Comparison of ENCODE assay signal across 8 cellular contexts in genomic region chr17:7022791-7023571, GRCh38. TPM values are rescaled to one million over a fixed set of nuclear protein-coding genes. Genes with fewer than 3 reads are reported as not detected.
A peak's percentile ranks its signal among the peaks of the same experiment; 100 is the strongest.
DNase-seq lines count a peak whose midpoint lies in the region; ATAC-seq and TF ChIP-seq lines count a peak whose summit lies in the region.

Gene BCL6B, plus strand, starts transcription at chr17:7023050. Its CDS starts 622 bp downstream, at chr17:7023672.

- peak within 1 kb of the TSS; percentile 59 to 72 (median 72) for H3K27ac ChIP-seq in right lobe of liver
- peak within 1 kb of the TSS; percentile 56 to 69 (median 66) for H3K27ac ChIP-seq in transverse colon

- H3K4me1 ChIP-seq in right lobe of liver: peaks cover 0 to 10% (median 0%) of the 10 kb centered on the region in 4 donors
- peaks cover 11 to 31% (median 26%) of the 10 kb centered on the region in 4 donors for H3K4me1 ChIP-seq in transverse colon

- H3K9me3 ChIP-seq in right lobe of liver (no peaks in the 10 kb centered on the region), transverse colon (no peaks in the 10 kb centered on the region)

- H3K4me3 ChIP-seq in right lobe of liver: peak within 1 kb of the TSS; percentile 27 to 38 (median 36)
- peak within 1 kb of the TSS in 3 of 4 donors; percentile 1 to 31 (median 21) for H3K4me3 ChIP-seq in transverse colon

- H3K4me3 Mint-ChIP-seq in activated CD4-positive, alpha-beta T cell treated with anti-CD3 and anti-CD28 coated beads for 36 hours: peak within 1 kb of the TSS; percentile 44
- H3K4me3 Mint-ChIP-seq in chondrocyte (ENCODE audit: unreplicated experiment): peak within 1 kb of the TSS; percentile 44

- H3K27ac Mint-ChIP-seq in activated CD4-positive, alpha-beta T cell treated with anti-CD3 and anti-CD28 coated beads for 36 hours: peak within 1 kb of the TSS; percentile 55
- H3K27ac Mint-ChIP-seq in chondrocyte (ENCODE audit: unreplicated experiment): no peak within 1 kb of the TSS

- POLR2A ChIA-PET in activated CD4-positive, alpha-beta T cell treated with anti-CD3 and anti-CD28 coated beads for 36 hours (lab: Charles Lee): interaction anchor here (1.6 kb wide), 1 partner anchor 13 kb away, joined by 4 read pairs; the partner anchor contains the start of gene SLC16A13

- no peaks in the 10 kb centered on the region for H3K27me3 ChIP-seq in right lobe of liver
- peaks cover 12% of the 10 kb centered on the region for H3K27me3 ChIP-seq in transverse colon

- TF ChIP-seq EP300 in transverse colon (IDR thresholded peaks at IDR 0.05; ENCODE audit: low read depth): no peak

- H3K36me3 ChIP-seq in right lobe of liver: no peaks in the 10 kb centered on the region
- H3K36me3 ChIP-seq in transverse colon: no peaks in the 10 kb centered on the region

- in situ Hi-C loops in transverse colon (cut with MboI; ENCODE audit: low pct_ligation_motif_present in 1 of 4, low pct_unique_long_range_greater_than_20kb in 1 of 4, low sequenced_read_pairs in 3 of 4): loop anchor here in 2 of 4 donors (25.0 kb wide), 2 partner anchors 361 to 386 kb away; partner anchors contain the start of genes C17orf100 (in 1 of the 2), KIAA0753 (in 1 of the 2), MED31 (in 1 of the 2) and TXNDC17 (in 1 of the 2)

- intact Hi-C loops in activated CD4-positive, alpha-beta T cell treated with anti-CD3 and anti-CD28 coated beads for 36 hours (cut with DNase I, micrococcal nuclease): loop anchor here (1.0 kb wide), 6 partner anchors 8 to 182 kb away; a partner anchor contains a TSS
- intact Hi-C loops in right lobe of liver (cut with DNase I): no loop called here
- intact Hi-C loops in transverse colon (cut with DNase I; ENCODE audit: low total_unique reads): no loop called here

- 12% methylated on average over 27 of the region's 46 CpGs for WGBS in right lobe of liver (ENCODE audit: insufficient coverage, low coverage, low lambda C conversion rate, missing lambda C conversion rate)
- WGBS in transverse colon (ENCODE audit: low coverage in 1 of 2), 2 donors: 24% methylated on average over 46 of the region's 46 CpGs; no CpG with 5 or more reads in 1 of the 2 donors

- ATAC-seq in activated CD4-positive, alpha-beta T cell treated with anti-CD3 and anti-CD28 coated beads for 36 hours: no peak
- ATAC-seq in right lobe of liver (peak in 3 of 4 donors; percentile 0 to 4 (median 3)), GM18520 (IDR thresholded peaks at IDR 0.05; ENCODE audit: unreplicated experiment) (no peak)

- TF ChIP-seq CTCF in chondrocyte (IDR thresholded peaks at IDR 0.05) (no peak), right lobe of liver (IDR thresholded peaks at IDR 0.05) (no peak), transverse colon (IDR thresholded peaks at IDR 0.05) (no peak)

- H3K27me3 Mint-ChIP-seq in activated CD4-positive, alpha-beta T cell treated with anti-CD3 and anti-CD28 coated beads for 36 hours: peaks cover 12% of the 10 kb centered on the region
- H3K27me3 Mint-ChIP-seq in chondrocyte (ENCODE audit: low read depth): peaks cover 11% of the 10 kb centered on the region

- TF ChIP-seq POLR2A in right lobe of liver (IDR thresholded peaks at IDR 0.05) (no peak), transverse colon (IDR thresholded peaks at IDR 0.05) (no peak)

- H3K4me1 Mint-ChIP-seq in activated CD4-positive, alpha-beta T cell treated with anti-CD3 and anti-CD28 coated beads for 36 hours: peaks cover 35% of the 10 kb centered on the region
- peaks cover 17% of the 10 kb centered on the region for H3K4me1 Mint-ChIP-seq in chondrocyte (ENCODE audit: low read depth)

- H3K36me3 Mint-ChIP-seq in activated CD4-positive, alpha-beta T cell treated with anti-CD3 and anti-CD28 coated beads for 36 hours (ENCODE audit: low read depth): no peaks in the 10 kb centered on the region
- H3K36me3 Mint-ChIP-seq in chondrocyte (ENCODE audit: low read depth): no peaks in the 10 kb centered on the region

- CTCF ChIA-PET in activated CD4-positive, alpha-beta T cell treated with anti-CD3 and anti-CD28 coated beads for 36 hours (lab: Charles Lee): interaction anchor here (0.5 to 5.0 kb wide), 8 partner anchors 13 to 168 kb away, joined by 3 to 23 read pairs (median 6); partner anchors contain the start of gene SLC16A13

- H3K9me3 Mint-ChIP-seq in activated CD4-positive, alpha-beta T cell treated with anti-CD3 and anti-CD28 coated beads for 36 hours (ENCODE audit: low read depth): no peaks in the 10 kb centered on the region
- H3K9me3 Mint-ChIP-seq in chondrocyte (ENCODE audit: low read depth): no peaks in the 10 kb centered on the region

- DNase-seq in activated CD4-positive, alpha-beta T cell treated with anti-CD3 and anti-CD28 coated beads for 36 hours: no peak
- DNase-seq in activated CD4-positive, alpha-beta T cell treated with anti-CD3 and anti-CD28 coated beads, Interleukin-2, amount 50 U/mL, for 48 hours: no peak
- DNase-seq in chondrocyte (ENCODE audit: low spot score) (no peak), right lobe of liver (peak in 1 of 3 donors; percentile 65), transverse colon (no peak), DMS79 treated with DMSO at 0.1 percent for 48 hours (lab: John Stamatoyannopoulos, UW) (no peak), HUDEP-2 (lab: John Stamatoyannopoulos, UW; ENCODE audit: unreplicated experiment in 76 of 76) (no peak)

RNA-seq across cellular contexts. Expression of gene BCL6B, which starts in this region (rescaled TPM):
- total RNA-seq in activated CD4-positive, alpha-beta T cell treated with anti-CD3 and anti-CD28 coated beads for 36 hours: under 1 TPM; 0.27 to 0.46 TPM
- not detected in 3 replicates for total RNA-seq in chondrocyte
- 1 to 10 TPM in 5 of 6 experiments, under 1 TPM in 1; 0.71 to 3.5 (median 1.5) TPM for total RNA-seq in right lobe of liver
- 1 to 10 TPM in 1 of 4 donors, under 1 TPM in 2, not detected in 1; 0.32 to 1.8 (median 0.82) TPM for total RNA-seq in transverse colon

Comparison
In these comparisons a context has a peak if more than half of its experiments do, and no peak if none do; other contexts are left out.
1. ATAC-seq: peak in right lobe of liver (3 of 4); none in activated CD4-positive, alpha-beta T cell treated with anti-CD3 and anti-CD28 coated beads for 36 hours (single experiment) and GM18520 (single experiment).
2. intact Hi-C loops: an anchor here in activated CD4-positive, alpha-beta T cell treated with anti-CD3 and anti-CD28 coated beads for 36 hours (1.0 kb wide); none called in right lobe of liver and transverse colon.